Comparison of ENCODE assay signal across 8 cellular contexts in genomic region chr16:70529051-70529777, GRCh38. TPM values are rescaled to one million over a fixed set of nuclear protein-coding genes. Genes with fewer than 3 reads are reported as not detected.
DNase-seq lines count a peak whose midpoint lies in the region; ATAC-seq, FAIRE-seq and TF ChIP-seq lines count a peak whose summit lies in the region.

No MANE protein-coding gene starts in this region.

- CTCF ChIA-PET in AG04450 (lab: Charles Lee) = interaction anchor here (0.9 to 1.5 kb wide), 4 partner anchors 11 to 134 kb away, joined by 3 to 11 read pairs (median 4); no protein-coding TSS in a partner anchor

- peaks cover 42% of the 10 kb centered on the region for H3K36me3 Mint-ChIP-seq in neural progenitor cell

- FAIRE-seq in endometrium (lab: Jason Lieb, UNC) = peak; percentile 57

- peaks cover 99% of the 10 kb centered on the region for H3K79me2 ChIP-seq in neural progenitor cell (ENCODE audit: low read depth)

- H3K9me3 ChIP-seq in AG04450 (ENCODE audit: control insufficient read depth, insufficient read depth, low read length) (no peaks in the 10 kb centered on the region), neural progenitor cell (ENCODE audit: low read depth) (no peaks in the 10 kb centered on the region)

- H3K27me3 ChIP-seq in AG04450 (ENCODE audit: control insufficient read depth, insufficient read depth, low read length) (no peaks in the 10 kb centered on the region), GM06990 (replicated peaks; ENCODE audit: control insufficient read depth, insufficient read depth, low read length) (no peaks in the 10 kb centered on the region), neural progenitor cell (no peaks in the 10 kb centered on the region)

- peak overlapping the region; percentile 8 for H3K4me2 ChIP-seq in neural progenitor cell

- peaks cover 2% of the 10 kb centered on the region for H3K27me3 Mint-ChIP-seq in neural progenitor cell (ENCODE audit: insufficient read depth, low read depth)

- H3K36me3 ChIP-seq in GM06990 (ENCODE audit: control insufficient read depth, insufficient read depth, low read length) (peaks cover 19% of the 10 kb centered on the region), neural progenitor cell (peaks cover 56% of the 10 kb centered on the region)

- peaks cover 22% of the 10 kb centered on the region for H3K4me1 ChIP-seq in neural progenitor cell

- peaks cover 28% of the 10 kb centered on the region for H3K4me1 Mint-ChIP-seq in neural progenitor cell

- DNase-seq in AG04450 (ENCODE audit: low read depth, low spot score) (no peak), GM06990 (ENCODE audit: extremely low read depth, insufficient read length) (no peak), RPMI7951 (ENCODE audit: low read depth) (peak; percentile 56), neural progenitor cell (ENCODE audit: low spot score) (no peak), GDM1 (lab: John Stamatoyannopoulos, UW) (no peak), NCI-H146 (lab: John Stamatoyannopoulos, UW) (no peak)

- TF ChIP-seq CTCF in AG04450 (IDR thresholded peaks at IDR 0.05; ENCODE audit: low read depth, low read length) = peak; percentile 61
- TF ChIP-seq CTCF in GM06990 (IDR thresholded peaks at IDR 0.05; ENCODE audit: insufficient read depth, low read length, poor library complexity, severe bottlenecking) = peak; percentile 44
- peak; percentile 60 for TF ChIP-seq CTCF in neural progenitor cell (IDR thresholded peaks at IDR 0.05)

- no peak for ATAC-seq in HG03354 (IDR thresholded peaks at IDR 0.05; ENCODE audit: poor library complexity, severe bottlenecking, unreplicated experiment)

- no peak overlapping the region for H3K4me3 Mint-ChIP-seq in neural progenitor cell

- H3K9me3 Mint-ChIP-seq in neural progenitor cell = no peaks in the 10 kb centered on the region

- POLR2A ChIA-PET in AG04450 (lab: Yijun Ruan, JAX) = no interaction called here

- H3K27ac ChIP-seq in AG04450 (ENCODE audit: low read depth, low read length) (peak overlapping the region; percentile 33), neural progenitor cell (no peak overlapping the region)

- peaks cover 55% of the 10 kb centered on the region for H3F3A ChIP-seq in neural progenitor cell (ENCODE audit: low read depth)

- H3K27ac Mint-ChIP-seq in neural progenitor cell = no peak overlapping the region

- H3K4me3 ChIP-seq in AG04450 (ENCODE audit: low read depth, low read length) (no peak overlapping the region; the same call in 1 of the 2 replicates), GM06990 (replicated peaks; ENCODE audit: low read depth, low read length) (no peak overlapping the region), neural progenitor cell (no peak overlapping the region)

- H4K20me1 ChIP-seq in neural progenitor cell (ENCODE audit: low read depth) = peaks cover 89% of the 10 kb centered on the region

- H3K9ac ChIP-seq in neural progenitor cell = no peak overlapping the region

- H2AFZ ChIP-seq in neural progenitor cell (replicated peaks) = no peak overlapping the region

RNA-seq across cellular contexts. Expression of gene SF3B3, which starts 5.6 kb away (rescaled TPM):
- polyA plus RNA-seq in AG04450 (2011; rRNA removed) = 139 and 169 TPM in 2 replicates
- 200 and 213 TPM in 2 replicates for polyA minus RNA-seq in AG04450 (2011; rRNA and poly(A)+ RNA removed)
- total RNA-seq in RPMI7951 (2014; rRNA removed; shearing (Covaris generic)) = 152 and 218 TPM in 2 replicates
- total RNA-seq in neural progenitor cell (ENCODE audit: low replicate concordance) = 188 and 314 TPM in 2 replicates

RNA-seq across cellular contexts. Expression of gene COG4, which starts 5.9 kb away (rescaled TPM):
- 50.6 and 51.8 TPM in 2 replicates for polyA plus RNA-seq in AG04450 (2011; rRNA removed)
- polyA minus RNA-seq in AG04450 (2011; rRNA and poly(A)+ RNA removed) = 54.6 and 72.7 TPM in 2 replicates
- 71.3 and 73.2 TPM in 2 replicates for total RNA-seq in RPMI7951 (2014; rRNA removed; shearing (Covaris generic))
- 62.4 and 79.8 TPM in 2 replicates for total RNA-seq in neural progenitor cell (ENCODE audit: low replicate concordance)
